Comparison of ENCODE assay signal across 8 cellular contexts in genomic region chr1:26094677-26095383, GRCh38. TPM values are rescaled to one million over a fixed set of nuclear protein-coding genes. Genes with fewer than 3 reads are reported as not detected.
DNase-seq lines count a peak whose midpoint lies in the region; ATAC-seq and TF ChIP-seq lines count a peak whose summit lies in the region.

No MANE protein-coding gene starts in this region.

- no peak for DNase-seq in NT2/D1 (ENCODE audit: low read depth, low spot score)
- DNase-seq in glutamatergic neuron = peak; percentile 24
- DNase-seq in renal cortical epithelial cell (ENCODE audit: low read depth) = peak; percentile 57
- no peak for DNase-seq in Calu3
- DNase-seq in stimulated activated CD4-positive, alpha-beta T cell treated with anti-CD3 and anti-CD28 coated beads, Interleukin-1b, Interleukin-23, amount 100 ng/mL, for 48 hours = no peak
- no peak for DNase-seq in SKM-1 (lab: John Stamatoyannopoulos, UW; ENCODE audit: unreplicated experiment)

- ATAC-seq in HG03045 (IDR thresholded peaks at IDR 0.05; ENCODE audit: unreplicated experiment) = no peak

- H3K27me3 Mint-ChIP-seq in glutamatergic neuron (ENCODE audit: unreplicated experiment) (peaks cover 3% of the 10 kb centered on the region), Calu3 (ENCODE audit: unreplicated experiment) (peaks cover 21% of the 10 kb centered on the region)

- peaks cover 3% of the 10 kb centered on the region for H3K36me3 Mint-ChIP-seq in glutamatergic neuron (ENCODE audit: unreplicated experiment)
- no peaks in the 10 kb centered on the region for H3K36me3 Mint-ChIP-seq in Calu3 (ENCODE audit: insufficient read depth, unreplicated experiment)

- peaks cover 6% of the 10 kb centered on the region for H3K4me1 Mint-ChIP-seq in glutamatergic neuron (ENCODE audit: low read depth, unreplicated experiment)
- H3K4me1 Mint-ChIP-seq in Calu3 (ENCODE audit: low read depth, unreplicated experiment) = peaks cover 7% of the 10 kb centered on the region

- no peaks in the 10 kb centered on the region for H3K9me3 ChIP-seq in ES-I3 (ENCODE audit: control insufficient read depth, insufficient read depth, low read length)
- H3K9me3 ChIP-seq in NT2/D1 (ENCODE audit: insufficient read depth, low read length) = no peaks in the 10 kb centered on the region

- H3K9me3 Mint-ChIP-seq in glutamatergic neuron (ENCODE audit: unreplicated experiment) (peaks cover 3% of the 10 kb centered on the region), Calu3 (ENCODE audit: low read depth, unreplicated experiment) (no peaks in the 10 kb centered on the region)

- H3K27ac Mint-ChIP-seq in glutamatergic neuron (ENCODE audit: unreplicated experiment) (no peak overlapping the region), Calu3 (ENCODE audit: unreplicated experiment) (no peak overlapping the region)

- H3K4me3 Mint-ChIP-seq in glutamatergic neuron (ENCODE audit: unreplicated experiment) (no peak overlapping the region), Calu3 (ENCODE audit: low read depth, unreplicated experiment) (no peak overlapping the region)

- TF ChIP-seq CTCF in glutamatergic neuron (IDR thresholded peaks at IDR 0.05; ENCODE audit: partially characterized antibody, unreplicated experiment) = no peak
- TF ChIP-seq CTCF in Calu3 (IDR thresholded peaks at IDR 0.05; ENCODE audit: unreplicated experiment) = no peak

- BruUV-seq in Calu3 (replicated peaks; lab: Mats Ljungman, UMichigan) = no TSS peak

- peaks cover 31% of the 10 kb centered on the region for H3K4me1 ChIP-seq in ES-I3 (ENCODE audit: insufficient read depth, low read length)
- H3K4me1 ChIP-seq in NT2/D1 (ENCODE audit: insufficient read depth, insufficient read length) = peaks cover 16% of the 10 kb centered on the region

- H3K36me3 ChIP-seq in ES-I3 (ENCODE audit: insufficient read depth, low read length) (no peaks in the 10 kb centered on the region), NT2/D1 (ENCODE audit: insufficient read depth, insufficient read length, low read length) (no peaks in the 10 kb centered on the region)

- CTCF ChIA-PET in Calu3 (lab: Charles Lee) = no interaction called here

- H3K4me3 ChIP-seq in NT2/D1 (ENCODE audit: insufficient read length, low read depth) = no peak overlapping the region

- peaks cover 11% of the 10 kb centered on the region for H3K27me3 ChIP-seq in NT2/D1 (ENCODE audit: insufficient read depth, insufficient read length)

- peak overlapping the region; percentile 24; the same call in 1 of the 2 replicates for H3K9ac ChIP-seq in ES-I3 (ENCODE audit: low read depth, low read length)
- peak overlapping the region; percentile 58 for H3K9ac ChIP-seq in NT2/D1 (ENCODE audit: insufficient read length, low read depth)

- intact Hi-C loops in Calu3 (cut with micrococcal nuclease; ENCODE audit: unreplicated experiment) = no loop called here

RNA-seq across cellular contexts. Expression of gene PDIK1L, which starts 16.8 kb away (rescaled TPM):
- total RNA-seq in glutamatergic neuron (ENCODE audit: unreplicated experiment) (7.2 TPM), renal cortical epithelial cell (4.7 and 5.6 TPM in 2 replicates), Calu3 (2022) (11.4 and 11.9 TPM in 2 replicates)

RNA-seq across cellular contexts. Expression of gene TRIM63, which starts 27.4 kb away (rescaled TPM):
- total RNA-seq in glutamatergic neuron (ENCODE audit: unreplicated experiment) (not detected), renal cortical epithelial cell (not detected in 2 replicates), Calu3 (2022) (not detected in 2 replicates)

RNA-seq across cellular contexts. Expression of gene SLC30A2, which starts 48.9 kb away (rescaled TPM):
- total RNA-seq in glutamatergic neuron (ENCODE audit: unreplicated experiment) (not detected), renal cortical epithelial cell (1.1 and 1.4 TPM in 2 replicates), Calu3 (2022) (not detected in 2 replicates)

Comparison
In these comparisons a context has a peak if more than half of its experiments do, and no peak if none do; other contexts are left out.
1. DNase-seq: peak in glutamatergic neuron (single experiment) and renal cortical epithelial cell (single experiment); none in NT2/D1 (single experiment), Calu3 (single experiment), stimulated activated CD4-positive, alpha-beta T cell treated with anti-CD3 and anti-CD28 coated beads, Interleukin-1b, Interleukin-23, amount 100 ng/mL, for 48 hours (single experiment) and SKM-1 (single experiment).